In the genomic region with DNA sequence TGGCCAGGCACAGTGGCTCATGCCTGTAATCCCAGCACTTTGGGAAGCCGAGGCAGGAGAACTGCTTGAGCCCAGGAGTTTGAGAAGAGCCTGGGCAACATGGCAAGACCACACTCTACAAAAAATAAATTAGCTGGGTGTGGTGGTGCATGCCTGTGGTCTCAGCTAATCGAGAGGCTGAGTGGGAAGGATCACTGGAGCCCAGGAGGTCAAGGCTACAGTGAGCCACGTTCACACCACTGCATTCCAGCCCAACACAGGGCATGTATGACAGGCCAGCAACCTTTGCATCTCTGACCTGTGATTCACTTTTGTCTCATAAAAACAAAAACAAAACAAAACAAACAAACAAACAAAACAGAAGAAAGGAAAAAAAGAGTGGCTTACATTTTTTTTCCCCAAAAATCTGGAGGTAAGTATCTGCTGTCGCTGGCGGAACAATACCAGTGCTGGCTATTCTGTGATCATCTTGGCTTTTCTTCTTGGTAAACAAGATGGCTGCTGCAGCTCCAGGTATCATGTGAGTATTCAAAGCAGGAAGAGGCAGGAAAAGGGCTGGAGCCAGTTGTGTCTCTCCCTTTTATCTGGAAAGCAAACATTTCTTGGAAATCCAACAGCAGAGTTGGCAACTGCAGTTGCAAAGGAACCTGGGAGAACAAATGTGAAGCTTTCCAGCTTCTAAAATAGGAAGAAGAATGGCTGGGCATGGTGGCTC, we compare ENCODE assay signal across 1 cellular context.
TF ChIP-seq lines count a peak whose summit lies in the region.

No MANE protein-coding gene starts in this region.

TF ChIP-seq in K562, 482 proteins besides CTCF, POLR2A, EP300 and RAD21 (continued from another document):
- TF ChIP-seq ZKSCAN8 (CRISPR knock-in tag; IDR thresholded peaks at IDR 0.05) (peak; percentile 62; the same call in 1 of the 2 replicates), SMAD4 (CRISPR knock-in tag; conservative IDR thresholded peaks at IDR 0.05) (peak; percentile 32), BACH1 (tag; IDR thresholded peaks at IDR 0.05) (peak; percentile 62), ZNF444 (CRISPR knock-in tag; IDR thresholded peaks at IDR 0.05) (no peak), ZNF592 (IDR thresholded peaks at IDR 0.05) (peak; percentile 86), HNRNPL (IDR thresholded peaks at IDR 0.05; ENCODE audit: low read depth, low read length) (no peak), NCOA2 (IDR thresholded peaks at IDR 0.05; ENCODE audit: partially characterized antibody in 2 of 2) (no peak), MTA3 (IDR thresholded peaks at IDR 0.05; ENCODE audit: borderline replicate concordance) (0 out of 2 replicates have a peak, but pooled peaks have one; percentile 23), PTTG1 (tag; IDR thresholded peaks at IDR 0.05; ENCODE audit: low read depth) (peak; percentile 36), NR4A1 (CRISPR knock-in tag; IDR thresholded peaks at IDR 0.05) (no peak), NR4A1 (tag; IDR thresholded peaks at IDR 0.05) (peak; percentile 74; the same call in 1 of the 2 replicates), ZNF780A (CRISPR knock-in tag; IDR thresholded peaks at IDR 0.05) (no peak), MEIS2 (IDR thresholded peaks at IDR 0.05; ENCODE audit: partially characterized antibody) (no peak), NFRKB (IDR thresholded peaks at IDR 0.05; ENCODE audit: low read depth) (peak; percentile 44; the same call in 1 of the 2 replicates), CBX3 (IDR thresholded peaks at IDR 0.05; ENCODE audit: borderline replicate concordance in 1 of 2, low read length in 2 of 2) (no peak), E2F1 (CRISPR knock-in tag; IDR thresholded peaks at IDR 0.05) (no peak), PTRF (tag; IDR thresholded peaks at IDR 0.05) (peak; percentile 49), MEF2D (tag; conservative IDR thresholded peaks at IDR 0.05; ENCODE audit: low read depth) (0 out of 2 replicates have a peak, but pooled peaks have one; percentile 20), ZSCAN29 (IDR thresholded peaks at IDR 0.05) (no peak), LEF1 (IDR thresholded peaks at IDR 0.05) (no peak), ID3 (CRISPR knock-in tag; IDR thresholded peaks at IDR 0.05) (no peak), ID3 (tag; IDR thresholded peaks at IDR 0.05) (peak; percentile 79)
- TF ChIP-seq, protein P1, sequence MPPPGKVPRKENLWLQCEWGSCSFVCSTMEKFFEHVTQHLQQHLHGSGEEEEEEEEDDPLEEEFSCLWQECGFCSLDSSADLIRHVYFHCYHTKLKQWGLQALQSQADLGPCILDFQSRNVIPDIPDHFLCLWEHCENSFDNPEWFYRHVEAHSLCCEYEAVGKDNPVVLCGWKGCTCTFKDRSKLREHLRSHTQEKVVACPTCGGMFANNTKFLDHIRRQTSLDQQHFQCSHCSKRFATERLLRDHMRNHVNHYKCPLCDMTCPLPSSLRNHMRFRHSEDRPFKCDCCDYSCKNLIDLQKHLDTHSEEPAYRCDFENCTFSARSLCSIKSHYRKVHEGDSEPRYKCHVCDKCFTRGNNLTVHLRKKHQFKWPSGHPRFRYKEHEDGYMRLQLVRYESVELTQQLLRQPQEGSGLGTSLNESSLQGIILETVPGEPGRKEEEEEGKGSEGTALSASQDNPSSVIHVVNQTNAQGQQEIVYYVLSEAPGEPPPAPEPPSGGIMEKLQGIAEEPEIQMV (tag; conservative IDR thresholded peaks at IDR 0.05; ENCODE audit: low read depth) = 0 out of 2 replicates have a peak, but pooled peaks have one; percentile 49
- TF ChIP-seq, protein P2, sequence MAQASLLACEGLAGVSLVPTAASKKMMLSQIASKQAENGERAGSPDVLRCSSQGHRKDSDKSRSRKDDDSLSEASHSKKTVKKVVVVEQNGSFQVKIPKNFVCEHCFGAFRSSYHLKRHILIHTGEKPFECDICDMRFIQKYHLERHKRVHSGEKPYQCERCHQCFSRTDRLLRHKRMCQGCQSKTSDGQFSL (CRISPR knock-in tag; IDR thresholded peaks at IDR 0.05) = no peak
- TF ChIP-seq, protein P2 (tag; IDR thresholded peaks at IDR 0.05) = peak in 1 of 2 experiments; percentile 37; a peak in 1 of 4 replicates
